In the genomic region with DNA sequence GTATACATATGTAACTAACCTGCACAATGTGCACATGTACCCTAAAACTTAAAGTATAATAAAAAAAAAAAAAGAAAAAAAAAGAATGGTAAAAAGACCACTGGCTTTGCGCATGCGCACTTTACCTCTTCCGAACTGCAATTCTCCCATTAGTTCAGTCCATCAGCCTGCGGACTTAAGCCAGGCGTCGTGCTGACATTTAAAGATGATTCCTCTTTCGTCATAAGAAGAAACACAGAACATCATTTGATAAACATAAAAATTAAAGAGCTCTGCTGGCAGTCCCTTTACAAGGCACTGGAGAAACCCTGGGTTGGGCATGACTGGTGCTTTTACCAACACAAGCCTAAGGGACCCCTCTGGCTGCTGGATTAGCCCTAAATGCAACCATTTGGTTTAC, we compare ENCODE assay signal across 14 cellular contexts. TPM values are rescaled to one million over a fixed set of nuclear protein-coding genes. Genes with fewer than 3 reads are reported as not detected.
"Had no signal": no experiment of that assay in that cellular context is flagged by ENCODE, and none has a peak within 500 bp of the region (broad histone marks: within the 10 kb centered on the region; RNA-seq: fewer than 3 reads in every experiment).

No MANE protein-coding gene starts in this region.

RNA-seq across cellular contexts. Expression of a gene that starts 3.6 kb away (rescaled TPM):
- total RNA-seq: stomach, subcutaneous adipose tissue, suprapubic skin, temporal lobe, thoracic aorta, thyroid gland, tibial nerve, upper lobe of left lung, upper lobe of right lung, ureter, urinary bladder, uterus, vagina had no signal
- polyA plus RNA-seq: stomach, thymus, urinary bladder had no signal
